ENCODE assay signal across 15 cellular contexts in the genomic region with DNA sequence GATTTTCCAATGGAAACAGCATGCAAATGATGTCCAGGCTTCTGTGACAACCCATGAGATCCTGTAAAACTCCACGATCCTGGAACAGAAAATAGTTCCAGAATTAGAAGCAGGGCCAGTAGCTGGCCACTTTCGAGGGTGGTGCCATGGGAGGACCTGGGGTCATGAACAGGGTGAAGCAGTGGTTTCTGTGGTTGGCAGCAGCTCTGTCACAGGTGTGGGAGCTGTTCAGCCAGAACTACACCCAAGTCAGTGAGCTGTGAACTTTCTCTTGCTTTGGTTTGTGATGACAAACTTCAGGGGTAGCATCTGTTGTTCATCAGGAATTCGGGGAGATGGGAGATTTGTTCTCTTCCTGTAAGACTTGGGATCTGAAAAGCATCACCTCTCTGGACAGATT.
DNase-seq lines count a peak whose midpoint lies in the region; ATAC-seq and TF ChIP-seq lines count a peak whose summit lies in the region.
"Had no signal": no experiment of that assay in that cellular context is flagged by ENCODE, and none has a peak within 500 bp of the region (broad histone marks: within the 10 kb centered on the region; RNA-seq: fewer than 3 reads in every experiment).

No MANE protein-coding gene starts in this region.

- H3K4me3 ChIP-seq in PC-3 (ENCODE audit: low read length) (no peak overlapping the region), testis (no peak overlapping the region), body of pancreas (no peak overlapping the region)
- H3K4me3 ChIP-seq: hepatocyte, Peyer's patch, thyroid gland had no signal

- H3K4me1 ChIP-seq in PC-3 (ENCODE audit: insufficient read depth, low read length) (no peaks in the 10 kb centered on the region), testis (peaks cover 7% of the 10 kb centered on the region), body of pancreas (peaks cover 7% of the 10 kb centered on the region)
- H3K4me1 ChIP-seq: Peyer's patch had no signal

- DNase-seq in PC-3 (peak; percentile 22), amygdala (lab: John Stamatoyannopoulos, UW) (no peak), testis (no peak), cerebellar nuclear complex (lab: John Stamatoyannopoulos, UW) (no peak), body of pancreas (no peak)
- DNase-seq: activated naive CD4-positive, alpha-beta T cell; CD4-positive, CD25-positive, alpha-beta regulatory T cell; naive B cell; NCI-H1417; Peyer's patch; thyroid gland had no signal

- WGBS in testis, 2 donors: 70 to 74% methylated on average over 3 of the region's 3 CpGs
- 83 to 92% methylated on average over 3 of the region's 3 CpGs for WGBS in body of pancreas, 2 donors

- H3K27ac ChIP-seq in PC-3 (ENCODE audit: low read length) (no peak overlapping the region), testis (no peak overlapping the region), body of pancreas (no peak overlapping the region)
- H3K27ac ChIP-seq: hepatocyte, Peyer's patch, thyroid gland had no signal

- no peak for TF ChIP-seq CTCF in PC-3 (conservative IDR thresholded peaks at IDR 0.05; ENCODE audit: low read depth, low read length)
- no peak for TF ChIP-seq CTCF in testis (IDR thresholded peaks at IDR 0.05)
- no peak for TF ChIP-seq CTCF in body of pancreas (IDR thresholded peaks at IDR 0.05)

- ATAC-seq in GM18502 (IDR thresholded peaks at IDR 0.05; ENCODE audit: poor library complexity, unreplicated experiment) (peak; percentile 97), GM21367 (IDR thresholded peaks at IDR 0.05; ENCODE audit: unreplicated experiment) (peak; percentile 97), HG03045 (IDR thresholded peaks at IDR 0.05; ENCODE audit: unreplicated experiment) (peak; percentile 93), PC-3 (no peak), body of pancreas (no peak)

- no peaks in the 10 kb centered on the region for H3F3A ChIP-seq in PC-3 (ENCODE audit: low read length, unreplicated experiment)

- H3K4me2 ChIP-seq in PC-3 (ENCODE audit: low read length): no peak overlapping the region
- H3K4me2 ChIP-seq: hepatocyte had no signal

- POLR2A ChIA-PET in PC-3 (lab: Charles Lee; ENCODE audit: unreplicated experiment): no interaction called here

- BruUV-seq in PC-3 (replicated peaks; lab: Mats Ljungman, UMichigan): no TSS peak

- CTCF ChIA-PET in PC-3 (lab: Charles Lee): interaction anchor here (0.6 kb wide), 1 partner anchor 491 kb away, joined by 3 read pairs; no protein-coding TSS in a partner anchor

- H3K36me3 ChIP-seq in PC-3 (ENCODE audit: low read depth, low read length) (no peaks in the 10 kb centered on the region), testis (ENCODE audit: low read depth, missing control alignments) (no peaks in the 10 kb centered on the region), body of pancreas (replicated peaks in 1 of 2; ENCODE audit: insufficient read depth in 1 of 2, low read depth in 2 of 2) (no peaks in the 10 kb centered on the region)
- H3K36me3 ChIP-seq: Peyer's patch, thyroid gland had no signal

- intact Hi-C loops in PC-3 (cut with micrococcal nuclease) (no loop called here), testis (cut with DNase I; ENCODE audit: low total_unique reads) (no loop called here), body of pancreas (cut with DNase I) (no loop called here)

- H3K9me3 ChIP-seq in PC-3 (ENCODE audit: low read length): no peaks in the 10 kb centered on the region
- H3K9me3 ChIP-seq in testis: no peaks in the 10 kb centered on the region
- H3K9me3 ChIP-seq in body of pancreas: no peaks in the 10 kb centered on the region
- H3K9me3 ChIP-seq: Peyer's patch, thyroid gland had no signal

- H3K79me2 ChIP-seq in PC-3 (ENCODE audit: low read length): no peaks in the 10 kb centered on the region
- H3K79me2 ChIP-seq: hepatocyte had no signal

- H2AFZ ChIP-seq in PC-3 (ENCODE audit: low read length): no peak overlapping the region
- H2AFZ ChIP-seq: hepatocyte had no signal

- H3K27me3 ChIP-seq in PC-3 (ENCODE audit: low read length): no peaks in the 10 kb centered on the region
- H3K27me3 ChIP-seq in testis: no peaks in the 10 kb centered on the region
- H3K27me3 ChIP-seq in body of pancreas: no peaks in the 10 kb centered on the region
- H3K27me3 ChIP-seq: hepatocyte, Peyer's patch, thyroid gland had no signal

- no peaks in the 10 kb centered on the region for H3K9me2 ChIP-seq in PC-3 (replicated peaks; ENCODE audit: low read length)

- H3K9ac ChIP-seq in PC-3 (ENCODE audit: low read length): no peak overlapping the region

- H4K20me1 ChIP-seq in PC-3 (ENCODE audit: low read length): no peaks in the 10 kb centered on the region

- TF ChIP-seq POLR2A in testis (IDR thresholded peaks at IDR 0.05) (no peak), body of pancreas (IDR thresholded peaks at IDR 0.05) (no peak)

Comparison
In these comparisons a context has a peak if more than half of its experiments do, and no peak if none do; other contexts are left out.
1. ATAC-seq: peak in GM18502 (single experiment), GM21367 (single experiment) and HG03045 (single experiment); none in PC-3 (single experiment) and body of pancreas (single experiment).